Comparison of ENCODE assay signal across 20 cellular contexts in the genomic region with DNA sequence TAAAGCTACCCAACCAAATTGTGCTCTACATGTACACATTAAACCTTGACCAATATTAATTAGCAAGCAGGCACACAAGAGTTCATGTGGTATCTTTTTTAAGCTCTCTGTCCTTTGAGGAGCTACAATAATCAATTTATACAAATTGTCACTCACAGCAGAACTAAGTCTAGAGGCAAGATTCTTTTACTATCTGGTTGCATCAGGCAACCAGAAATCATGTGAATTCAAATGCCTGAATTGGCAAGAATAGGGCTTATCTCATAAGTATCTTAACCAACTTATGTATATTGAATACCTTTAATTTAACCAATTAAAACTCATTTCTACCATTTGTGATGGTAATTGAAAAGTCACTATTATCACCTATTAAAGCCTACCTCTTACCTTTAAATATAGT.
DNase-seq lines count a peak whose midpoint lies in the region; ATAC-seq lines count a peak whose summit lies in the region.
"Had no signal": no experiment of that assay in that cellular context is flagged by ENCODE, and none has a peak within 500 bp of the region (broad histone marks: within the 10 kb centered on the region; RNA-seq: fewer than 3 reads in every experiment).

No MANE protein-coding gene starts in this region.

- H3K9ac ChIP-seq in adipocyte (ENCODE audit: low read length): no peak overlapping the region

- no peak overlapping the region for H3K4me3 Mint-ChIP-seq in stimulated activated memory B cell treated with anti-CD40 and anti-IgM and Interleukin-4, amounts not matched to agents 10 μg/mL and 1 μg/mL and 100 μg/mL, for 72 hours
- no peak overlapping the region for H3K4me3 Mint-ChIP-seq in immature natural killer cell
- H3K4me3 Mint-ChIP-seq: CD4-positive, alpha-beta memory T cell; HFFc6 had no signal

- peaks cover 2% of the 10 kb centered on the region for H3K27me3 ChIP-seq in adipocyte (replicated peaks; ENCODE audit: control insufficient read depth, insufficient read depth, low read length)

- no peaks in the 10 kb centered on the region for H3K4me1 ChIP-seq in adipocyte (ENCODE audit: control insufficient read depth, insufficient read depth, low read length)
- H3K4me1 ChIP-seq: A549, HAP-1 had no signal

- no peak overlapping the region for H3K27ac Mint-ChIP-seq in stimulated activated memory B cell treated with anti-CD40 and anti-IgM and Interleukin-4, amounts not matched to agents 10 μg/mL and 1 μg/mL and 100 μg/mL, for 72 hours
- no peak overlapping the region for H3K27ac Mint-ChIP-seq in immature natural killer cell
- H3K27ac Mint-ChIP-seq: CD4-positive, alpha-beta memory T cell; HFFc6 had no signal

- H3K36me3 Mint-ChIP-seq in stimulated activated memory B cell treated with anti-CD40 and anti-IgM and Interleukin-4, amounts not matched to agents 10 μg/mL and 1 μg/mL and 100 μg/mL, for 72 hours: no peaks in the 10 kb centered on the region
- H3K36me3 Mint-ChIP-seq in immature natural killer cell: no peaks in the 10 kb centered on the region
- H3K36me3 Mint-ChIP-seq: CD4-positive, alpha-beta memory T cell had no signal

- H3K9me3 ChIP-seq in adipocyte (ENCODE audit: control insufficient read depth, low read length): no peaks in the 10 kb centered on the region
- H3K9me3 ChIP-seq: A549, HAP-1 had no signal

- H3K4me3 ChIP-seq in adipocyte (ENCODE audit: low read length): no peak overlapping the region
- H3K4me3 ChIP-seq: A549, HAP-1 had no signal

- H3K36me3 ChIP-seq in adipocyte (ENCODE audit: control insufficient read depth, insufficient read depth, low read length, severe bottlenecking): no peaks in the 10 kb centered on the region
- H3K36me3 ChIP-seq: HAP-1 had no signal

- H3K4me1 Mint-ChIP-seq in stimulated activated memory B cell treated with anti-CD40 and anti-IgM and Interleukin-4, amounts not matched to agents 10 μg/mL and 1 μg/mL and 100 μg/mL, for 72 hours: no peaks in the 10 kb centered on the region
- no peaks in the 10 kb centered on the region for H3K4me1 Mint-ChIP-seq in immature natural killer cell
- H3K4me1 Mint-ChIP-seq: CD4-positive, alpha-beta memory T cell had no signal

- DNase-seq in NCI-H69 (lab: John Stamatoyannopoulos, UW) (peak; percentile 20), adipocyte (ENCODE audit: low read depth) (peak; percentile 24), dedifferentiated amniotic fluid mesenchymal stem cell (ENCODE audit: extremely low spot score) (peak; percentile 57), immature natural killer cell (no peak), Kasumi-1 (lab: John Stamatoyannopoulos, UW) (no peak)
- DNase-seq: 8988T; ACHN; C1 segment of cervical spinal cord; Calu3; CD4-positive, alpha-beta memory T cell; COR-L47; DMS53; DMS79 treated with DMSO at 0.1 percent for 48 hours; GF-D8; GOT3; HFFc6 had no signal

- no peak for ATAC-seq in HG03045 (IDR thresholded peaks at IDR 0.05; ENCODE audit: unreplicated experiment)
- ATAC-seq in stimulated activated memory B cell treated with anti-CD40 and anti-IgM and Interleukin-4, amounts not matched to agents 10 μg/mL and 1 μg/mL and 100 μg/mL, for 72 hours: no peak
- ATAC-seq: A549 had no signal

- H3K27me3 Mint-ChIP-seq in stimulated activated memory B cell treated with anti-CD40 and anti-IgM and Interleukin-4, amounts not matched to agents 10 μg/mL and 1 μg/mL and 100 μg/mL, for 72 hours: no peaks in the 10 kb centered on the region
- no peaks in the 10 kb centered on the region for H3K27me3 Mint-ChIP-seq in immature natural killer cell (ENCODE audit: low read depth in 3 of 3)
- H3K27me3 Mint-ChIP-seq: CD4-positive, alpha-beta memory T cell had no signal

- no peaks in the 10 kb centered on the region for H3K9me3 Mint-ChIP-seq in stimulated activated memory B cell treated with anti-CD40 and anti-IgM and Interleukin-4, amounts not matched to agents 10 μg/mL and 1 μg/mL and 100 μg/mL, for 72 hours
- peaks cover 0 to 13% (median 4%) of the 10 kb centered on the region in 6 donors for H3K9me3 Mint-ChIP-seq in immature natural killer cell

Comparison
In these comparisons a context has a peak if more than half of its experiments do, and no peak if none do; other contexts are left out.
1. DNase-seq: peak in NCI-H69 (single experiment), adipocyte (single experiment) and dedifferentiated amniotic fluid mesenchymal stem cell (single experiment); none in immature natural killer cell (0 of 3) and Kasumi-1 (0 of 2).